8 cellular contexts compared by ENCODE assay signal in the genomic region with DNA sequence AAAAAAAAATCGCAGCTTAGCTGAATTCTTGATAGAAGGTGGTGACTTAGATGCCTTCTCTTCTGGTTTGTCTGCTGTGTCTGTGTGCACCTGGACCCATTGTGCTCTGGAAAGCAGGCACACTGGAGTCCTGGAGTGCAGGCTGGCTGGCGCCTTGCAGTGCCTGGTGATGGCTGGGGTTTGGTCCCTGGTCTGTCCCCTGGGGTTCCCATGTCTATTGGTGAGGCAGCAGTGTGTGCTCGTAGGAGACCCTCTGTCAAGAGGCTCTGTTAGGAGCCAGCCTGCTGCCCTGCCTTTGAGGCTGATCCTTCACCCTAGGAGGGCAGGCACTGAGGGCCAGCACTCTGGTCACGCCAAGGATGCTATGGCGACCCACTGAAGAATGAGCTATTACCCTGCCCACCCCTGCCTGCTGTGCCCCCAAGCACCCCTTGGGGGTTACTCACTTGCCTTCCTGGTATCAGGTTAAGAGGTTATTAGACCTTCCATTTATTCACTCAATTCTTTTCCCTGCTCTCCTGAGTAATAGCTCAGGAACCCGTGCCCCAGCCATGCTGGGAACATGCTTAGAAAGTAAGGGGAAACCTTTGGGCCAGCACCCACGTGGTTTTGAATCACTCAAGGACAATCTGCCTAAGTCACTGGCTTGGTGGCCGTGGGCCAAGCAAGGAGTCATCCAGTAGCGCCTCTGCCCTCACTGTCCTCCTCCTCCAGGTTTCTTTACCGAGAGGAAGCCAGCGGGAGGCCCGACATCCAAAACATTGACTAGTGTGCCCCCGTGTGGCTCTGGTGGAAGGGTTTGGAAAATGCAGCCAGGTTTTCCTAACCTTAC.
DNase-seq lines count a peak whose midpoint lies in the region; ATAC-seq and TF ChIP-seq lines count a peak whose summit lies in the region.

No MANE protein-coding gene starts in this region.

- ATAC-seq in activated CD8-positive, alpha-beta T cell treated with anti-CD3 and anti-CD28 coated beads for 36 hours: peak; percentile 87
- ATAC-seq in mucosa of descending colon: peak; percentile 87
- peak; percentile 79 for ATAC-seq in stimulated activated naive CD8-positive, alpha-beta T cell treated with anti-CD3 and anti-CD28 coated beads, Interleukin-15, amount 100 ng/mL, for 72 hours
- ATAC-seq in GM19351 (IDR thresholded peaks at IDR 0.05; ENCODE audit: unreplicated experiment): no peak

- H3K36me3 Mint-ChIP-seq in activated CD8-positive, alpha-beta T cell treated with anti-CD3 and anti-CD28 coated beads for 36 hours (ENCODE audit: low read depth): no peaks in the 10 kb centered on the region

- no peaks in the 10 kb centered on the region for H3K27me3 Mint-ChIP-seq in activated CD8-positive, alpha-beta T cell treated with anti-CD3 and anti-CD28 coated beads for 36 hours
- H3K27me3 Mint-ChIP-seq in stimulated activated naive CD8-positive, alpha-beta T cell treated with anti-CD3 and anti-CD28 coated beads, Interleukin-15, amount 100 ng/mL, for 72 hours: no peaks in the 10 kb centered on the region

- H3K27ac Mint-ChIP-seq in activated CD8-positive, alpha-beta T cell treated with anti-CD3 and anti-CD28 coated beads for 36 hours: no peak overlapping the region
- H3K27ac Mint-ChIP-seq in stimulated activated naive CD8-positive, alpha-beta T cell treated with anti-CD3 and anti-CD28 coated beads, Interleukin-15, amount 100 ng/mL, for 72 hours: peak overlapping the region in 1 of 2 donors; percentile 63

- TF ChIP-seq CTCF in GM10248 (IDR thresholded peaks at IDR 0.05; ENCODE audit: control extremely low read depth, extremely low read depth, low read depth, missing control alignments) (peak; percentile 70), epithelial cell of proximal tubule (conservative IDR thresholded peaks at IDR 0.05; ENCODE audit: low read depth, low read length) (peak; percentile 84), mucosa of descending colon (IDR thresholded peaks at IDR 0.05) (peak; percentile 25)
- peak; percentile 51 for TF ChIP-seq CTCF in activated CD8-positive, alpha-beta T cell treated with anti-CD3 and anti-CD28 coated beads for 36 hours (IDR thresholded peaks at IDR 0.05)

- CTCF ChIA-PET in GM10248 (lab: Yijun Ruan, JAX): interaction anchor here (0.6 to 4.6 kb wide), 50 partner anchors 8 to 954 kb away, joined by 3 to 22 read pairs (median 4); partner anchors contain the start of gene PRKCE
- CTCF ChIA-PET in activated CD8-positive, alpha-beta T cell treated with anti-CD3 and anti-CD28 coated beads for 36 hours (lab: Charles Lee): interaction anchor here (0.7 to 3.4 kb wide), 14 partner anchors 11 to 309 kb away, joined by 3 to 19 read pairs (median 3); no protein-coding TSS in a partner anchor

- POLR2A ChIA-PET in GM10248 (lab: Yijun Ruan, JAX): interaction anchor here (0.6 kb wide), 1 partner anchor 10 kb away, joined by 3 read pairs; no protein-coding TSS in a partner anchor
- POLR2A ChIA-PET in activated CD8-positive, alpha-beta T cell treated with anti-CD3 and anti-CD28 coated beads for 36 hours (lab: Charles Lee): no interaction called here

- DNase-seq in GM10248 (ENCODE audit: extremely low spot score) (peak; percentile 80), HK-2 (ENCODE audit: unreplicated experiment) (peak; percentile 95), NCI-H526 (lab: John Stamatoyannopoulos, UW) (peak; percentile 51 to 83), epithelial cell of proximal tubule (ENCODE audit: low read depth) (peak; percentile 97), mucosa of descending colon (peak; percentile 85 to 88 (median 87))
- peak; percentile 71 for DNase-seq in activated CD8-positive, alpha-beta T cell treated with anti-CD3 and anti-CD28 coated beads for 36 hours
- DNase-seq in stimulated activated naive CD8-positive, alpha-beta T cell treated with anti-CD3 and anti-CD28 coated beads, Interleukin-15, amount 100 ng/mL, for 72 hours: peak; percentile 30 to 35

- peaks cover 3% of the 10 kb centered on the region for H3K4me1 Mint-ChIP-seq in activated CD8-positive, alpha-beta T cell treated with anti-CD3 and anti-CD28 coated beads for 36 hours (ENCODE audit: low read depth)
- peaks cover 6% of the 10 kb centered on the region for H3K4me1 Mint-ChIP-seq in stimulated activated naive CD8-positive, alpha-beta T cell treated with anti-CD3 and anti-CD28 coated beads, Interleukin-15, amount 100 ng/mL, for 72 hours

- H3K9me3 ChIP-seq in mucosa of descending colon: no peaks in the 10 kb centered on the region

- H3K9me3 Mint-ChIP-seq in activated CD8-positive, alpha-beta T cell treated with anti-CD3 and anti-CD28 coated beads for 36 hours: no peaks in the 10 kb centered on the region
- H3K9me3 Mint-ChIP-seq in stimulated activated naive CD8-positive, alpha-beta T cell treated with anti-CD3 and anti-CD28 coated beads, Interleukin-15, amount 100 ng/mL, for 72 hours: no peaks in the 10 kb centered on the region

- H3K36me3 ChIP-seq in mucosa of descending colon (ENCODE audit: low read depth): no peaks in the 10 kb centered on the region

- H3K4me3 ChIP-seq in epithelial cell of proximal tubule (ENCODE audit: low read depth, low read length) (no peak overlapping the region), mucosa of descending colon (no peak overlapping the region)

- intact Hi-C loops in activated CD8-positive, alpha-beta T cell treated with anti-CD3 and anti-CD28 coated beads for 36 hours (cut with micrococcal nuclease): loop anchor here (5.0 to 10.0 kb wide), 2 partner anchors 161 to 294 kb away; no protein-coding TSS in a partner anchor
- intact Hi-C loops in mucosa of descending colon (cut with DNase I, micrococcal nuclease): loop anchor here (5.0 kb wide), 1 partner anchor 294 kb away; no protein-coding TSS in a partner anchor

- H3K4me3 Mint-ChIP-seq in activated CD8-positive, alpha-beta T cell treated with anti-CD3 and anti-CD28 coated beads for 36 hours: no peak overlapping the region
- H3K4me3 Mint-ChIP-seq in stimulated activated naive CD8-positive, alpha-beta T cell treated with anti-CD3 and anti-CD28 coated beads, Interleukin-15, amount 100 ng/mL, for 72 hours: no peak overlapping the region

- peaks cover 16% of the 10 kb centered on the region for H3K4me1 ChIP-seq in mucosa of descending colon (ENCODE audit: low read depth)

Comparison
In these comparisons a context has a peak if more than half of its experiments do, and no peak if none do; other contexts are left out.
1. DNase-seq: peak in every context shown above with its lines; median percentile 97 in epithelial cell of proximal tubule; 95 in HK-2; 87 in mucosa of descending colon; 80 in GM10248; 71 in activated CD8-positive, alpha-beta T cell treated with anti-CD3 and anti-CD28 coated beads for 36 hours; 67 in NCI-H526; 32 in stimulated activated naive CD8-positive, alpha-beta T cell treated with anti-CD3 and anti-CD28 coated beads, Interleukin-15, amount 100 ng/mL, for 72 hours.
2. CTCF ChIP-seq: peak in every context shown above with its lines; median percentile 84 in epithelial cell of proximal tubule; 70 in GM10248; 51 in activated CD8-positive, alpha-beta T cell treated with anti-CD3 and anti-CD28 coated beads for 36 hours; 25 in mucosa of descending colon.